13 cellular contexts compared by ENCODE assay signal in the genomic region with DNA sequence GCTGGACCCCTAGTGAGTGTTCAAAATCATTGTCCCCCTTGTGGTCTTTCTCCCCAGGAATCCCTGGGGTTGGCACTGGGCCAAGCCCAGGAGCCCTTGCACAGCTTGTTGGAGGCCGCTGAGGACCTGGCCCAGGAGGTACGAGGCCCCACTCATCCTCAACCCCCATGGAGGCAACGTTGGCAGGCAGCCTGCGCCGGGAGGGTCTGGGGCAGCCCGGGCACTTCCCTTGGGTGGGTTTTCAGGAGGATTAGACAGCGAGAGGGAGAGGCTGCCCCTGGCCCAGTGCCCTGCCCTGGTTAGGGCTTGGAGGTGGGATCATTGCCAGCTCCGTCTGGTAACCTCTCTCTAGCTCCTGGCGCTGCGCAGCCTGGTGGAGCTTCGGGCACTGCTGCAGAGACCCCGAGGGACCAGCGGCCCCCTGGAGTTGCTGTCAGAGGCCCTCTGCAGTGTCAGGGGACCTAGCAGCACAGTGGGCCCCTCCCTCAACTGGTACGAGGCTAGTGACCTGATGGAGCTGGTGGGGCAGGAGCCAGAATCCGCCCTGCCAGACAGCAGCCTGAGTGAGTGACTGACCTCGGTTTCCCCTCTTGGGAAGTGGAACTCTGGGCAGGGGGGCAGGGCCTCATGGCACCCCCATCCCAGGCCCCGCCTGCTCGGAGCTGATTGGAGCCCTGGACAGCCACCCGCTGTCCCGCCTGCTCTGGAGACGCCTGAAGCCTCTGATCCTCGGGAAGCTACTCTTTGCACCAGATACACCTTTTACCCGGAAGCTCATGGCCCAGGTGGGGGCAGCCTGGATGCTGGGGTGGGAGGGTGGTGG. TPM values are rescaled to one million over a fixed set of nuclear protein-coding genes. Genes with fewer than 3 reads are reported as not detected.
DNase-seq lines count a peak whose midpoint lies in the region; ATAC-seq and TF ChIP-seq lines count a peak whose summit lies in the region.
"Had no signal": no experiment of that assay in that cellular context is flagged by ENCODE, and none has a peak within 500 bp of the region (broad histone marks: within the 10 kb centered on the region; RNA-seq: fewer than 3 reads in every experiment).

No MANE protein-coding gene starts in this region.

- TF ChIP-seq CTCF in left ventricle myocardium inferior (IDR thresholded peaks at IDR 0.05; ENCODE audit: borderline replicate concordance), result no peak
- no peak for TF ChIP-seq CTCF in Panc1 (IDR thresholded peaks at IDR 0.05)

- H3K36me3 ChIP-seq in left ventricle myocardium inferior (peaks cover 4% of the 10 kb centered on the region), Panc1 (ENCODE audit: control insufficient read depth, insufficient read depth, low read length) (peaks cover 4% of the 10 kb centered on the region; the same call in 1 of the 2 replicates), mesenchymal stem cell (ENCODE audit: control insufficient read depth in 1 of 2, insufficient read depth in 2 of 2, low read depth in 1 of 2, low read length in 2 of 2) (peaks cover 6 to 67% of the 10 kb centered on the region in 2 experiments)

- H3K4me2 ChIP-seq in mesenchymal stem cell (ENCODE audit: low read length, poor library complexity, severe bottlenecking), result no peak overlapping the region

- POLR2A ChIA-PET in Panc1 (lab: Charles Lee), result interaction anchor here (0.6 kb wide), 2 partner anchors 11 to 65 kb away, joined by 4 to 6 read pairs; no protein-coding TSS in a partner anchor
- POLR2A ChIA-PET in activated CD4-positive, alpha-beta memory T cell treated with anti-CD3 and anti-CD28 coated beads for 36 hours (lab: Charles Lee), result no interaction called here

- H3K4me1 ChIP-seq in right cardiac atrium (ENCODE audit: control insufficient read depth, insufficient read depth, low read length), result no peaks in the 10 kb centered on the region
- peaks cover 37% of the 10 kb centered on the region for H3K4me1 ChIP-seq in left ventricle myocardium inferior
- peaks cover 19% of the 10 kb centered on the region for H3K4me1 ChIP-seq in Panc1 (ENCODE audit: control insufficient read depth, insufficient read depth, low read length)
- peaks cover 31% of the 10 kb centered on the region for H3K4me1 ChIP-seq in mesenchymal stem cell (ENCODE audit: control insufficient read depth, insufficient read depth, low read depth, low read length)

- H3K36me3 Mint-ChIP-seq in activated CD4-positive, alpha-beta memory T cell treated with anti-CD3 and anti-CD28 coated beads for 36 hours, result peaks cover 11% of the 10 kb centered on the region

- WGBS in right cardiac atrium, result 56% methylated on average over 23 of the region's 23 CpGs
- WGBS in mesenchymal stem cell, result 88% methylated on average over 22 of the region's 23 CpGs

- in situ Hi-C loops in Panc1 (cut with HindIII; ENCODE audit: low pct_unique_long_range_greater_than_20kb, low sequenced_read_pairs), result no loop called here

- peaks cover 29% of the 10 kb centered on the region for H3K4me1 Mint-ChIP-seq in activated CD4-positive, alpha-beta memory T cell treated with anti-CD3 and anti-CD28 coated beads for 36 hours (ENCODE audit: low read depth)

- H3K4me3 ChIP-seq in right cardiac atrium (ENCODE audit: low read length) (no peak overlapping the region), left ventricle myocardium inferior (no peak overlapping the region), Panc1 (ENCODE audit: low read depth in 2 of 2, low read length in 2 of 2) (peak overlapping the region; percentile 63 to 82), mesenchymal stem cell (ENCODE audit: insufficient read depth in 1 of 2, low read depth in 1 of 2, low read length in 2 of 2) (peak overlapping the region in 1 of 2 experiments; percentile 86)
- H3K4me3 ChIP-seq: upper lobe of right lung had no signal

- H3K27ac ChIP-seq in right cardiac atrium (ENCODE audit: low read length) (no peak overlapping the region), left ventricle myocardium inferior (replicated peaks) (no peak overlapping the region), Panc1 (ENCODE audit: low read length) (peak overlapping the region; percentile 92), mesenchymal stem cell (ENCODE audit: low read length, poor library complexity, severe bottlenecking) (no peak overlapping the region)
- H3K27ac ChIP-seq: upper lobe of right lung had no signal

- H2BK15ac ChIP-seq in mesenchymal stem cell (ENCODE audit: low read depth, poor library complexity, severe bottlenecking), result no peak overlapping the region

- H3K27me3 Mint-ChIP-seq in activated CD4-positive, alpha-beta memory T cell treated with anti-CD3 and anti-CD28 coated beads for 36 hours, result no peaks in the 10 kb centered on the region

- no peak overlapping the region for H3K4ac ChIP-seq in mesenchymal stem cell (ENCODE audit: low read depth in 1 of 2, low read length in 2 of 2)

- no TSS peak for BruUV-seq in Panc1 (replicated peaks; lab: Mats Ljungman, UMichigan)

- H3K4me3 Mint-ChIP-seq in activated CD4-positive, alpha-beta memory T cell treated with anti-CD3 and anti-CD28 coated beads for 36 hours, result no peak overlapping the region
- H3K4me3 Mint-ChIP-seq: activated T-cell treated with anti-CD3 and anti-CD28 coated beads, Interleukin-2, amount 50 U/mL, for 4 hours had no signal

- H2AFZ ChIP-seq in mesenchymal stem cell (ENCODE audit: low read depth, low read length), result no peak overlapping the region

- no peak overlapping the region for H4K8ac ChIP-seq in mesenchymal stem cell (ENCODE audit: low read length)

- H3K14ac ChIP-seq in mesenchymal stem cell (ENCODE audit: low read length in 2 of 2), result no peak overlapping the region

- peaks cover 2% of the 10 kb centered on the region for H3K79me1 ChIP-seq in mesenchymal stem cell (replicated peaks; ENCODE audit: low read length, poor library complexity, severe bottlenecking)

- no peaks in the 10 kb centered on the region for H3K27me3 ChIP-seq in right cardiac atrium (ENCODE audit: control insufficient read depth, insufficient read depth)
- H3K27me3 ChIP-seq in left ventricle myocardium inferior (ENCODE audit: low read depth), result no peaks in the 10 kb centered on the region
- no peaks in the 10 kb centered on the region for H3K27me3 ChIP-seq in Panc1 (ENCODE audit: control insufficient read depth, insufficient read depth, low read length)
- no peaks in the 10 kb centered on the region for H3K27me3 ChIP-seq in mesenchymal stem cell (ENCODE audit: control insufficient read depth in 1 of 2, insufficient read depth in 1 of 2, low read length in 2 of 2)
- H3K27me3 ChIP-seq: upper lobe of right lung had no signal

- no peak overlapping the region for H2BK120ac ChIP-seq in mesenchymal stem cell (ENCODE audit: low read depth, low read length)

- H3K27ac Mint-ChIP-seq in activated CD4-positive, alpha-beta memory T cell treated with anti-CD3 and anti-CD28 coated beads for 36 hours, result no peak overlapping the region
- H3K27ac Mint-ChIP-seq: brain had no signal

- peak overlapping the region; percentile 36 for H3K9ac ChIP-seq in mesenchymal stem cell (ENCODE audit: low read length)

- H3K9me3 ChIP-seq in right cardiac atrium (ENCODE audit: control insufficient read depth, low read length), result no peaks in the 10 kb centered on the region
- H3K9me3 ChIP-seq in left ventricle myocardium inferior (replicated peaks), result no peaks in the 10 kb centered on the region
- no peaks in the 10 kb centered on the region for H3K9me3 ChIP-seq in Panc1 (ENCODE audit: control insufficient read depth, insufficient read depth, low read depth, low read length)
- no peaks in the 10 kb centered on the region for H3K9me3 ChIP-seq in mesenchymal stem cell (ENCODE audit: control insufficient read depth, low read length)
- H3K9me3 ChIP-seq: upper lobe of right lung had no signal

- no peak overlapping the region for H2AK5ac ChIP-seq in mesenchymal stem cell (ENCODE audit: low read length, severe bottlenecking)

- H4K91ac ChIP-seq in mesenchymal stem cell (ENCODE audit: low read length), result no peak overlapping the region

- no peak overlapping the region for H3K18ac ChIP-seq in mesenchymal stem cell (ENCODE audit: low read depth in 1 of 2, low read length in 2 of 2)

- CTCF ChIA-PET in Panc1 (lab: Charles Lee), result interaction anchor here (0.6 kb wide), 1 partner anchor 34 kb away, joined by 7 read pairs; no protein-coding TSS in a partner anchor
- CTCF ChIA-PET in activated CD4-positive, alpha-beta memory T cell treated with anti-CD3 and anti-CD28 coated beads for 36 hours (lab: Charles Lee), result interaction anchor here (0.8 to 1.0 kb wide), 2 partner anchors 15 to 22 kb away, joined by 3 read pairs; no protein-coding TSS in a partner anchor

- no peaks in the 10 kb centered on the region for H3K9me3 Mint-ChIP-seq in activated CD4-positive, alpha-beta memory T cell treated with anti-CD3 and anti-CD28 coated beads for 36 hours
- H3K9me3 Mint-ChIP-seq: activated T-cell treated with anti-CD3 and anti-CD28 coated beads, Interleukin-2, amount 50 U/mL, for 4 hours had no signal

- H2BK5ac ChIP-seq in mesenchymal stem cell (ENCODE audit: low read depth, low read length, poor library complexity, severe bottlenecking), result no peak overlapping the region

- H3K23ac ChIP-seq in mesenchymal stem cell (ENCODE audit: low read length in 2 of 2), result no peak overlapping the region

- no peak overlapping the region for H2BK12ac ChIP-seq in mesenchymal stem cell (ENCODE audit: low read length in 2 of 2)

- DNase-seq in right cardiac atrium (peak in 2 of 3 donors; percentile 61 to 69), left ventricle myocardium inferior (no peak), Panc1 (ENCODE audit: low read depth, low spot score) (no peak), mesenchymal stem cell (no peak), NCI-H1436 treated with DMSO at 0.1 percent for 48 hours (lab: John Stamatoyannopoulos, UW) (no peak), HuH-7 (ENCODE audit: low spot score) (no peak)
- DNase-seq in activated CD4-positive, alpha-beta memory T cell treated with anti-CD3 and anti-CD28 coated beads for 36 hours, result no peak
- DNase-seq: activated T-cell treated with anti-CD3 and anti-CD28 coated beads, Interleukin-2, amount 50 U/mL, for 4 hours; C1 segment of cervical spinal cord; upper lobe of right lung had no signal

- intact Hi-C loops in right cardiac atrium (cut with DNase I) (loop anchor here in 1 of 4 donors (10.0 kb wide), 1 partner anchor 52 kb away; a partner anchor contains a TSS), left ventricle myocardium inferior (cut with micrococcal nuclease) (no loop called here), Panc1 (cut with micrococcal nuclease; ENCODE audit: unreplicated experiment) (no loop called here)
- intact Hi-C loops in activated CD4-positive, alpha-beta memory T cell treated with anti-CD3 and anti-CD28 coated beads for 36 hours (cut with micrococcal nuclease), result no loop called here

- ATAC-seq in right cardiac atrium, result no peak
- no peak for ATAC-seq in Panc1
- ATAC-seq in GM19035 (IDR thresholded peaks at IDR 0.05; ENCODE audit: unreplicated experiment), result no peak
- ATAC-seq: activated T-cell treated with anti-CD3 and anti-CD28 coated beads, Interleukin-2, amount 50 U/mL, for 4 hours; upper lobe of right lung had no signal

RNA-seq across cellular contexts. Expression of a gene that starts 3.0 kb away (rescaled TPM):
- 10 to 100 TPM in 1 of 4 donors, 1 to 10 TPM in 3; 7.3 to 10.4 (median 8.7) TPM for total RNA-seq in right cardiac atrium
- polyA plus RNA-seq in right cardiac atrium, result 9.1 TPM
- 9.3 TPM for total RNA-seq in left ventricle myocardium inferior
- 47.5 TPM for total RNA-seq in Panc1 (2021; ENCODE audit: unreplicated experiment)
- polyA plus RNA-seq in Panc1 (2012; ENCODE audit: insufficient read length), result 52.0 TPM
- 8.4 TPM for polyA plus RNA-seq in mesenchymal stem cell (2013, experiment 1 of 2)
- polyA plus RNA-seq in mesenchymal stem cell (2013, experiment 2 of 2), result 8.4 TPM
- 10 to 100 TPM; 28.3 to 29.3 TPM for total RNA-seq in activated CD4-positive, alpha-beta memory T cell treated with anti-CD3 and anti-CD28 coated beads for 36 hours

RNA-seq across cellular contexts. Expression of a gene that starts 16.5 kb away (rescaled TPM):
- 10 to 100 TPM; 57.4 to 75.9 (median 63.8) TPM for total RNA-seq in right cardiac atrium
- polyA plus RNA-seq in right cardiac atrium, result 52.1 TPM
- total RNA-seq in left ventricle myocardium inferior, result 45.6 TPM
- 203 TPM for total RNA-seq in Panc1 (2021; ENCODE audit: unreplicated experiment)
- 201 TPM for polyA plus RNA-seq in Panc1 (2012; ENCODE audit: insufficient read length)
- polyA plus RNA-seq in mesenchymal stem cell (2013, experiment 1 of 2), result 374 TPM
- 362 TPM for polyA plus RNA-seq in mesenchymal stem cell (2013, experiment 2 of 2)
- total RNA-seq in activated CD4-positive, alpha-beta memory T cell treated with anti-CD3 and anti-CD28 coated beads for 36 hours, result 100 to 1,000 TPM; 123 to 130 TPM

RNA-seq across cellular contexts. Expression of a gene that starts 21.6 kb away (rescaled TPM):
- total RNA-seq in right cardiac atrium (not detected), left ventricle myocardium inferior (not detected), Panc1 (2021; ENCODE audit: unreplicated experiment) (not detected)
- polyA plus RNA-seq in right cardiac atrium, result not detected
- polyA plus RNA-seq in Panc1 (2012; ENCODE audit: insufficient read length), result not detected
- not detected for polyA plus RNA-seq in mesenchymal stem cell (2013, experiment 1 of 2)
- not detected for polyA plus RNA-seq in mesenchymal stem cell (2013, experiment 2 of 2)
- total RNA-seq in activated CD4-positive, alpha-beta memory T cell treated with anti-CD3 and anti-CD28 coated beads for 36 hours, result not detected
- total RNA-seq: activated T-cell treated with anti-CD3 and anti-CD28 coated beads, Interleukin-2, amount 50 U/mL, for 4 hours; mucosa of gallbladder; upper lobe of right lung had no signal

RNA-seq across cellular contexts. Expression of a gene that starts 22.0 kb away (rescaled TPM):
- 100 to 1,000 TPM; 127 to 161 (median 143) TPM for total RNA-seq in right cardiac atrium
- 164 TPM for polyA plus RNA-seq in right cardiac atrium
- 119 TPM for total RNA-seq in left ventricle myocardium inferior
- total RNA-seq in Panc1 (2021; ENCODE audit: unreplicated experiment), result 193 TPM
- 263 TPM for polyA plus RNA-seq in Panc1 (2012; ENCODE audit: insufficient read length)
- polyA plus RNA-seq in mesenchymal stem cell (2013, experiment 1 of 2), result 115 TPM
- polyA plus RNA-seq in mesenchymal stem cell (2013, experiment 2 of 2), result 119 TPM
- total RNA-seq in activated CD4-positive, alpha-beta memory T cell treated with anti-CD3 and anti-CD28 coated beads for 36 hours, result 100 to 1,000 TPM; 107 to 109 TPM

RNA-seq across cellular contexts. Expression of a gene that starts 24.1 kb away (rescaled TPM):
- total RNA-seq in right cardiac atrium, result 10 to 100 TPM in 1 of 4 donors, 1 to 10 TPM in 3; 7.7 to 10.4 (median 9.2) TPM
- 5.9 TPM for polyA plus RNA-seq in right cardiac atrium
- 4.8 TPM for total RNA-seq in left ventricle myocardium inferior
- 27.8 TPM for total RNA-seq in Panc1 (2021; ENCODE audit: unreplicated experiment)
- 34.5 TPM for polyA plus RNA-seq in Panc1 (2012; ENCODE audit: insufficient read length)
- polyA plus RNA-seq in mesenchymal stem cell (2013, experiment 1 of 2), result 0.17 TPM
- polyA plus RNA-seq in mesenchymal stem cell (2013, experiment 2 of 2), result 0.15 TPM
- total RNA-seq in activated CD4-positive, alpha-beta memory T cell treated with anti-CD3 and anti-CD28 coated beads for 36 hours, result 100 to 1,000 TPM; 136 to 142 TPM

Comparison
In these comparisons a context has a peak if more than half of its experiments do, and no peak if none do; other contexts are left out.
1. DNase-seq: peak in right cardiac atrium (2 of 3); none in left ventricle myocardium inferior (single experiment), Panc1 (single experiment), mesenchymal stem cell (single experiment), NCI-H1436 treated with DMSO at 0.1 percent for 48 hours (single experiment), HuH-7 (single experiment) and activated CD4-positive, alpha-beta memory T cell treated with anti-CD3 and anti-CD28 coated beads for 36 hours (single experiment).
2. H3K4me3 ChIP-seq: peak in Panc1 (2 of 2); none in right cardiac atrium (single experiment) and left ventricle myocardium inferior (single experiment).